ENCODE assay signal across 18 cellular contexts in genomic region chr2:203551653-203552250, GRCh38. TPM values are rescaled to one million over a fixed set of nuclear protein-coding genes. Genes with fewer than 3 reads are reported as not detected.
DNase-seq lines count a peak whose midpoint lies in the region; ATAC-seq, FAIRE-seq and TF ChIP-seq lines count a peak whose summit lies in the region.
"Had no signal": no experiment of that assay in that cellular context is flagged by ENCODE, and none has a peak within 500 bp of the region (broad histone marks: within the 10 kb centered on the region; RNA-seq: fewer than 3 reads in every experiment).

No MANE protein-coding gene starts in this region.

- H3K9me3 ChIP-seq in K562 (replicated peaks; ENCODE audit: control insufficient read depth, insufficient read depth, low read depth, low read length) (no peaks in the 10 kb centered on the region), left lung (no peaks in the 10 kb centered on the region), transverse colon (no peaks in the 10 kb centered on the region)

- ATAC-seq in K562 (no peak), left lung (peak; percentile 77), GM18520 (IDR thresholded peaks at IDR 0.05; ENCODE audit: unreplicated experiment) (no peak)
- no peak for ATAC-seq in activated CD8-positive, alpha-beta T cell treated with anti-CD3 and anti-CD28 coated beads for 36 hours
- ATAC-seq: naive thymus-derived CD8-positive, alpha-beta T cell had no signal

- peaks cover 1% of the 10 kb centered on the region for H3K27me3 Mint-ChIP-seq in activated CD8-positive, alpha-beta T cell treated with anti-CD3 and anti-CD28 coated beads for 36 hours

- no peak for TF ChIP-seq RAD21 in K562 (CRISPR knock-in tag; conservative IDR thresholded peaks at IDR 0.05 in 1 of 2, IDR thresholded peaks at IDR 0.05 in 1 of 2)

- H2AFZ ChIP-seq in K562 (ENCODE audit: low read depth, low read length), result no peak overlapping the region
- H2AFZ ChIP-seq: PC-9 had no signal

- no peak for TF ChIP-seq POLR2A in K562 (conservative IDR thresholded peaks at IDR 0.05)
- no peak for TF ChIP-seq POLR2A in transverse colon (IDR thresholded peaks at IDR 0.05)

- no peaks in the 10 kb centered on the region for H3K4me1 ChIP-seq in K562 (replicated peaks in 1 of 2; ENCODE audit: control insufficient read depth in 2 of 2, insufficient read depth in 2 of 2, low read length in 2 of 2)
- H3K4me1 ChIP-seq in left lung, result peaks cover 0 to 4% of the 10 kb centered on the region in 2 donors
- peaks cover 0 to 6% (median 0%) of the 10 kb centered on the region in 4 donors for H3K4me1 ChIP-seq in transverse colon

- BruUV-seq in K562 (replicated peaks; lab: Mats Ljungman, UMichigan), result no TSS peak

- POLR2A ChIA-PET in K562 (lab: Yijun Ruan, JAX), result no interaction called here
- POLR2A ChIA-PET in activated CD8-positive, alpha-beta T cell treated with anti-CD3 and anti-CD28 coated beads for 36 hours (lab: Charles Lee), result no interaction called here

- H3K9me1 ChIP-seq in K562 (ENCODE audit: control insufficient read depth, insufficient read depth, low read length), result no peaks in the 10 kb centered on the region

- TF ChIP-seq CTCF in K562 (IDR thresholded peaks at IDR 0.05 in 2 of 3, conservative IDR thresholded peaks at IDR 0.05 in 1 of 3; ENCODE audit: insufficient read depth in 2 of 3, low read depth in 1 of 3, low read length in 3 of 3), result no peak
- no peak for TF ChIP-seq CTCF in left lung (IDR thresholded peaks at IDR 0.05)
- no peak for TF ChIP-seq CTCF in transverse colon (IDR thresholded peaks at IDR 0.05)
- TF ChIP-seq CTCF in activated CD8-positive, alpha-beta T cell treated with anti-CD3 and anti-CD28 coated beads for 36 hours (IDR thresholded peaks at IDR 0.05), result no peak

- H3K79me2 ChIP-seq in K562 (ENCODE audit: control insufficient read depth, insufficient read depth, low read length), result no peaks in the 10 kb centered on the region

- H3K4me3 ChIP-seq in K562 (no peak overlapping the region), left lung (no peak overlapping the region), transverse colon (no peak overlapping the region)
- H3K4me3 ChIP-seq: dorsolateral prefrontal cortex, PC-9 had no signal

- no peak overlapping the region for H3K9ac ChIP-seq in K562 (ENCODE audit: insufficient read depth in 1 of 2, low read depth in 2 of 2, low read length in 2 of 2)

- peaks cover 0 to 5% of the 10 kb centered on the region in 2 experiments; a peak in 3 of 5 replicates for H3K27me3 ChIP-seq in K562 (ENCODE audit: control insufficient read depth in 2 of 2, insufficient read depth in 2 of 2, low read length in 2 of 2)
- H3K27me3 ChIP-seq in left lung, result no peaks in the 10 kb centered on the region
- no peaks in the 10 kb centered on the region for H3K27me3 ChIP-seq in transverse colon
- H3K27me3 ChIP-seq: dorsolateral prefrontal cortex had no signal

- H3K36me3 Mint-ChIP-seq in activated CD8-positive, alpha-beta T cell treated with anti-CD3 and anti-CD28 coated beads for 36 hours (ENCODE audit: low read depth), result no peaks in the 10 kb centered on the region
- H3K36me3 Mint-ChIP-seq: immature natural killer cell; naive thymus-derived CD8-positive, alpha-beta T cell had no signal

- no peak overlapping the region for H3K27ac Mint-ChIP-seq in activated CD8-positive, alpha-beta T cell treated with anti-CD3 and anti-CD28 coated beads for 36 hours
- H3K27ac Mint-ChIP-seq: activated T-helper 1 cell treated with anti-CD3 and anti-CD28 coated beads, Interleukin-12 subunit alpha, Interleukin-12 subunit beta, Interleukin-2, Interleukin-4 antibody, amounts not matched to agents 30 ng/mL and 10 ng/mL and 1 ng/mL, durations not matched to agents 14 hours and 24 hours and 36 hours; HFFc6; immature natural killer cell; naive thymus-derived CD8-positive, alpha-beta T cell had no signal

- CTCF ChIA-PET in K562 (lab: Yijun Ruan, JAX; ENCODE audit: low intra/inter-chr PET ratio), result no interaction called here
- CTCF ChIA-PET in activated CD8-positive, alpha-beta T cell treated with anti-CD3 and anti-CD28 coated beads for 36 hours (lab: Charles Lee), result interaction anchor here (0.6 kb wide), 1 partner anchor 378 kb away, joined by 3 read pairs; no protein-coding TSS in a partner anchor

- H3K4me2 ChIP-seq in K562 (ENCODE audit: insufficient read depth, low read length), result no peak overlapping the region
- H3K4me2 ChIP-seq: PC-9 had no signal

- no peak for TF ChIP-seq EP300 in K562 (IDR thresholded peaks at IDR 0.05; ENCODE audit: low read length)
- no peak for TF ChIP-seq EP300 in transverse colon (IDR thresholded peaks at IDR 0.05; ENCODE audit: low read depth)

- H3K9me3 Mint-ChIP-seq in activated CD8-positive, alpha-beta T cell treated with anti-CD3 and anti-CD28 coated beads for 36 hours, result no peaks in the 10 kb centered on the region
- H3K9me3 Mint-ChIP-seq: activated T-helper 1 cell treated with anti-CD3 and anti-CD28 coated beads, Interleukin-12 subunit alpha, Interleukin-12 subunit beta, Interleukin-2, Interleukin-4 antibody, amounts not matched to agents 30 ng/mL and 10 ng/mL and 1 ng/mL, durations not matched to agents 14 hours and 24 hours and 36 hours; HFFc6; immature natural killer cell had no signal

- H3K36me3 ChIP-seq in K562 (ENCODE audit: control insufficient read depth, insufficient read depth, low read length) (no peaks in the 10 kb centered on the region), left lung (no peaks in the 10 kb centered on the region), transverse colon (no peaks in the 10 kb centered on the region)

- 0% methylated on average over 3 of the region's 4 CpGs for WGBS in K562 (ENCODE audit: insufficient coverage, low coverage, missing lambda C conversion rate)
- 50 to 58% methylated on average over 4 of the region's 4 CpGs for WGBS in transverse colon (ENCODE audit: low coverage in 1 of 2), 2 donors

- peak; percentile 9 for DNase-seq in activated CD4-positive, alpha-beta T cell treated with anti-CD3 and anti-CD28 coated beads for 48 hours
- DNase-seq in activated CD4-positive, alpha-beta T cell treated with anti-CD3 and anti-CD28 coated beads, Interleukin-2, amount 50 U/mL, for 1 hour, result no peak
- DNase-seq in K562 (ENCODE audit: extremely low read depth in 1 of 4, low spot score in 3 of 4), result no peak
- peak in 1 of 2 donors; percentile 60 for DNase-seq in left lung
- peak; percentile 33 for DNase-seq in transverse colon
- DNase-seq in NCI-H1105 (lab: John Stamatoyannopoulos, UW), result no peak
- DNase-seq in activated CD8-positive, alpha-beta T cell treated with anti-CD3 and anti-CD28 coated beads for 36 hours, result no peak
- DNase-seq: dorsolateral prefrontal cortex; foreskin melanocyte; HFFc6; immature natural killer cell; MM.1S; naive thymus-derived CD8-positive, alpha-beta T cell; PC-9; T-helper 2 cell had no signal

- no peaks in the 10 kb centered on the region for H4K20me1 ChIP-seq in K562 (replicated peaks; ENCODE audit: control insufficient read depth, insufficient read depth, low read length)

- peaks cover 6% of the 10 kb centered on the region for H3K4me1 Mint-ChIP-seq in activated CD8-positive, alpha-beta T cell treated with anti-CD3 and anti-CD28 coated beads for 36 hours (ENCODE audit: low read depth)
- H3K4me1 Mint-ChIP-seq: immature natural killer cell had no signal

- intact Hi-C loops in K562 (cut with micrococcal nuclease) (no loop called here), left lung (cut with DNase I) (no loop called here), transverse colon (cut with DNase I; ENCODE audit: low total_unique reads) (no loop called here)
- intact Hi-C loops in activated CD8-positive, alpha-beta T cell treated with anti-CD3 and anti-CD28 coated beads for 36 hours (cut with micrococcal nuclease), result no loop called here

- in situ Hi-C loops in K562 (cut with MboI) (no loop called here), transverse colon (cut with MboI; ENCODE audit: low pct_ligation_motif_present in 1 of 4, low pct_unique_long_range_greater_than_20kb in 1 of 4, low sequenced_read_pairs in 3 of 4) (no loop called here)

- H3K27ac ChIP-seq in K562 (ENCODE audit: extremely low read depth, low read depth, low read length) (no peak overlapping the region), left lung (no peak overlapping the region), transverse colon (no peak overlapping the region)
- H3K27ac ChIP-seq: dorsolateral prefrontal cortex, PC-9 had no signal

- no peak for FAIRE-seq in K562 (lab: Jason Lieb, UNC)
- FAIRE-seq: A204.1 had no signal

- no peak overlapping the region for H3K4me3 Mint-ChIP-seq in activated CD8-positive, alpha-beta T cell treated with anti-CD3 and anti-CD28 coated beads for 36 hours
- H3K4me3 Mint-ChIP-seq: activated T-helper 1 cell treated with anti-CD3 and anti-CD28 coated beads, Interleukin-12 subunit alpha, Interleukin-12 subunit beta, Interleukin-2, Interleukin-4 antibody, amounts not matched to agents 30 ng/mL and 10 ng/mL and 1 ng/mL, durations not matched to agents 14 hours and 24 hours and 36 hours; HFFc6; immature natural killer cell; naive thymus-derived CD8-positive, alpha-beta T cell had no signal

TF ChIP-seq in K562, 482 proteins besides CTCF, POLR2A, EP300 and RAD21 (continues in another document):
- no peak for TF ChIP-seq HIVEP1 (CRISPR knock-in tag; IDR thresholded peaks at IDR 0.05)
- peak; percentile 86 for TF ChIP-seq CEBPB (tag; IDR thresholded peaks at IDR 0.05)
- TF ChIP-seq CREM (IDR thresholded peaks at IDR 0.05; ENCODE audit: low read depth), result no peak
- TF ChIP-seq ETS2 (tag; IDR thresholded peaks at IDR 0.05; ENCODE audit: borderline replicate concordance, poor library complexity, severe bottlenecking), result no peak

RNA-seq across cellular contexts. Expression of gene RAPH1, which starts 16.7 kb away (rescaled TPM):
- total RNA-seq in K562 (2011; cell fraction: chromatin; rRNA removed; ENCODE audit: low replicate concordance), result 0.65 and 1.7 TPM in 2 replicates
- 0.26 and 1.5 TPM in 2 replicates for total RNA-seq in K562 (2011; cell fraction: nucleolus; rRNA removed)
- 0.53 and 0.59 TPM in 2 replicates for total RNA-seq in K562 (2011; cell fraction: nucleoplasm; rRNA removed)
- total RNA-seq in K562 (2014; rRNA removed) (0.41 and 1.2 TPM in 2 replicates), K562 (2014; rRNA removed; fragmentation: Illumina TruSeq; extraction: Trizol) (0.25 and 0.73 TPM in 2 replicates), K562 (2015; rRNA removed; fragmentation: Illumina TruSeq; extraction: Trizol) (0.15 and 0.18 TPM in 2 replicates), K562 (2021) (0.71 and 0.74 TPM in 2 replicates), left lung (10 to 100 TPM; 70.7 to 74.7 TPM), transverse colon (100 to 1,000 TPM in 1 of 4 donors, 10 to 100 TPM in 3; 36.0 to 160 (median 41.8) TPM)
- polyA plus RNA-seq in K562 (2011; rRNA removed) (0.41 and 0.64 TPM in 2 replicates), K562 (2014; fragmentation: Illumina TruSeq; extraction: Trizol) (0.26 and 0.55 TPM in 2 replicates), K562 (2014; fragmentation: Nextera tagmentation; extraction: Ambion mirVana) (under 1 TPM; 0.07 to 0.27 TPM), K562 (2014; rRNA removed) (0.13 and 1.8 TPM in 2 replicates)
- polyA plus RNA-seq in K562 (2011; cell fraction: cytosol; rRNA removed), result 0.06 and 0.31 TPM in 2 replicates
- polyA plus RNA-seq in K562 (2011; cell fraction: nucleus; rRNA removed), result 0.31 TPM in 2 replicates
- polyA plus RNA-seq in K562 (2012), result 0.14 and 0.28 TPM in 2 replicates
- 0.75 and 1.8 TPM in 2 replicates for polyA minus RNA-seq in K562 (2011; rRNA and poly(A)+ RNA removed)
- 0.38 and 0.82 TPM in 2 replicates for polyA minus RNA-seq in K562 (2011; cell fraction: cytosol; rRNA and poly(A)+ RNA removed)
- 0.13 and 0.22 TPM in 2 replicates for polyA minus RNA-seq in K562 (2011; cell fraction: nucleus; rRNA and poly(A)+ RNA removed)
- total RNA-seq in activated CD8-positive, alpha-beta T cell treated with anti-CD3 and anti-CD28 coated beads for 36 hours, result 1 to 10 TPM; 1.5 to 1.9 TPM
- polyA plus RNA-seq: immature natural killer cell had no signal

Comparison
In these comparisons a context has a peak if more than half of its experiments do, and no peak if none do; other contexts are left out.
1. DNase-seq: peak in activated CD4-positive, alpha-beta T cell treated with anti-CD3 and anti-CD28 coated beads for 48 hours (single experiment) and transverse colon (single experiment); none in activated CD4-positive, alpha-beta T cell treated with anti-CD3 and anti-CD28 coated beads, Interleukin-2, amount 50 U/mL, for 1 hour (single experiment), K562 (0 of 4), NCI-H1105 (single experiment) and activated CD8-positive, alpha-beta T cell treated with anti-CD3 and anti-CD28 coated beads for 36 hours (single experiment).
2. RNA of gene RAPH1, which starts 16.7 kb away (total RNA-seq): 70.7 to 74.7 TPM in left lung and 36.0 to 160 TPM in transverse colon; 1.5 to 1.9 TPM in activated CD8-positive, alpha-beta T cell treated with anti-CD3 and anti-CD28 coated beads for 36 hours and 0.15 to 1.7 TPM in K562; every median in the first group is over 10 times any median in the second.